ENCODE assay signal across 28 cellular contexts in the genomic region with DNA sequence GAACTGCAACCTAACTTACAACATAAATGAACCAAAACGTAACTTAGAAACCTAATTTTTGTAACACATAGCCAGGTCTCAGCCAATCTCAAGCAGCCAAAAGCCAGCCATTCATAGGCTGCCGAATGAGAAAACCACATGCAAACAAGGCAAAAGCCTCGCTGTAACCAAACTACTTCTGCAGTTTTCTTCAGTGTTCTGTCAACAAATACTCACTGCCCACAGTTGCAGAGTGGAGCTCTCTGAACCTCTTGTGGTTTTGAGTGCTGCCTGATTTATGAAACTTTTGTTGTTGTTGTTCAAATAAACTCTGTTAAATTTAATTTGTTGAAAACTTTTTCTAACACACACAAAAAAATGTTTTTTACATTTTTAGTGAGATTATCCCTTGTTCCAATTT.
DNase-seq lines count a peak whose midpoint lies in the region; ATAC-seq, FAIRE-seq and TF ChIP-seq lines count a peak whose summit lies in the region.
"Had no signal": no experiment of that assay in that cellular context is flagged by ENCODE, and none has a peak within 500 bp of the region (broad histone marks: within the 10 kb centered on the region; RNA-seq: fewer than 3 reads in every experiment).

No MANE protein-coding gene starts in this region.

- H3K4me3 ChIP-seq in GM12865 (ENCODE audit: low read depth, low read length), result no peak overlapping the region
- no peak overlapping the region for H3K4me3 ChIP-seq in testis
- H3K4me3 ChIP-seq: cardiac muscle cell had no signal

- TF ChIP-seq CTCF in GM12865 (IDR thresholded peaks at IDR 0.05; ENCODE audit: insufficient read depth, low read depth, low read length, missing control alignments) (no peak), testis (IDR thresholded peaks at IDR 0.05) (no peak)

- TF ChIP-seq POLR2A in testis (IDR thresholded peaks at IDR 0.05), result no peak

- intact Hi-C loops in testis (cut with DNase I; ENCODE audit: low total_unique reads), result no loop called here

- no peaks in the 10 kb centered on the region for H3K36me3 ChIP-seq in testis (ENCODE audit: low read depth, missing control alignments)
- H3K36me3 ChIP-seq: cardiac muscle cell had no signal

- peak; percentile 10 for FAIRE-seq in frontal cortex (lab: Jason Lieb, UNC)
- FAIRE-seq: D721Med, endothelial cell of umbilical vein, HTR-8/SVneo, keratinocyte had no signal

- H3K27me3 ChIP-seq in testis, result no peaks in the 10 kb centered on the region
- H3K27me3 ChIP-seq: cardiac muscle cell had no signal

- H3K4me1 ChIP-seq in testis, result no peaks in the 10 kb centered on the region

- ATAC-seq in GM21515 (IDR thresholded peaks at IDR 0.05; ENCODE audit: unreplicated experiment) (peak; percentile 57), HG03565 (IDR thresholded peaks at IDR 0.05; ENCODE audit: unreplicated experiment) (peak; percentile 62)
- ATAC-seq: naive thymus-derived CD4-positive, alpha-beta T cell had no signal

- no peaks in the 10 kb centered on the region for H3K9me3 ChIP-seq in testis
- H3K9me3 ChIP-seq: SK-N-SH had no signal

- peak; percentile 33 for DNase-seq in GM12865 (ENCODE audit: low read depth)
- no peak for DNase-seq in frontal cortex (ENCODE audit: low spot score in 2 of 2)
- no peak for DNase-seq in testis
- DNase-seq in germinal center (ENCODE audit: low spot score), result no peak
- no peak for DNase-seq in 8988T
- no peak for DNase-seq in activated effector memory CD4-positive, alpha-beta T cell treated with Interleukin-2 at 50 U/mL for 16 hours
- DNase-seq: ACHN; activated CD4-positive, alpha-beta memory T cell treated with anti-CD3 and anti-CD28 coated beads for 36 hours; activated CD4-positive, CD25-positive, alpha-beta regulatory T cell; activated T-cell treated with anti-CD3 and anti-CD28 coated beads for 4 hours; amniotic stem cell; hippocampal formation; mammary epithelial cell; naive thymus-derived CD4-positive, alpha-beta T cell; NCI-H1105; NCI-H2081 treated with DMSO at 0.1 percent for 48 hours; NCI-H446 treated with DMSO at 0.1 percent for 48 hours; SK-N-SH; stimulated activated CD8-positive, alpha-beta memory T cell treated with anti-CD3 and anti-CD28 coated beads, Interleukin-4, amount 100 ng/mL, for 48 hours had no signal

- no peak overlapping the region for H3K27ac ChIP-seq in testis
- H3K27ac ChIP-seq: C4-2B, cardiac muscle cell, RWPE1 had no signal

- WGBS in testis, 2 donors, result 73 to 82% methylated on average over 3 of the region's 3 CpGs
